ENCODE assay signal across 8 cellular contexts in the genomic region with DNA sequence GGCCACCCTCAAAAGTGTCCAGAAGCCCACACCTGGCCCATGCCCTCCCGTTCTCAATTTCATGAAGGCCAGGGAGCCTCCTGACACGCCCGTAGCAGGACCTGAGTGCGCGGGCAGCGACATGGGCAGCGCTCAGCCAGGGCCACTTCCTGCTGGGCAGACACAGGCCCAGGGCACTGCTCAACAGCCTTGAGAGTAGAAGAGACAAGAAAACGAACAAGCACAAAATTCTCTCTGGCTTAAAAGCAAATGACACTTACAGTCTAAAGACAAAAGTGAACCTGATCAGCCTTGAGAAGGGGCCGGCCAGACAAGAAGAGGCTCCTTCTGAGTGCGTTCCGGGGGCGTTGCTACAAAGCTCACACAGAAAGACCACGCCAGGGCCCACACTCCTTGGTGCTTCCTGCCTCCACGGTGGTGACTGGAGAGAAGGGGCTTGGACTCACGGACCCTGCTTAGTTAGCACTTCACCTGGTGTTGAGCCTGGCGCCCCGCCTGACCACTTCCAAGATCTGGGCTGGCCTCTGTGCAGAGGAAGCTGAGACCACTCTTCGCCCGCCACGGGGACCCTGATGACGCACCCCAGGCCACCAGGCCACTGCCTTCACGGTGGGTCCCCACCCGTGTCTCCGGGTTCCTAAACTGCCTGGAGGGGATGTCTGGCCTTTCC. TPM values are rescaled to one million over a fixed set of nuclear protein-coding genes. Genes with fewer than 3 reads are reported as not detected.
A peak's percentile ranks its signal among the peaks of the same experiment; 100 is the strongest.
DNase-seq lines count a peak whose midpoint lies in the region; ATAC-seq and TF ChIP-seq lines count a peak whose summit lies in the region.

No MANE protein-coding gene starts in this region.

- H3K4me3 ChIP-seq in HEK293 (ENCODE audit: low read depth, low read length) = peak overlapping the region; percentile 65
- peak overlapping the region; percentile 77 to 100 (median 93) for H3K4me3 ChIP-seq in heart left ventricle
- peak overlapping the region; percentile 84 to 100 (median 94) for H3K4me3 ChIP-seq in sigmoid colon

- no peak for DNase-seq in WTC11 (ENCODE audit: low spot score)
- peak in 1 of 5 donors; percentile 62 for DNase-seq in heart left ventricle
- no peak for DNase-seq in sigmoid colon
- DNase-seq in NCI-H446 (lab: John Stamatoyannopoulos, UW) = no peak
- no peak for DNase-seq in MV-4-11 (lab: John Stamatoyannopoulos, UW)
- no peak for DNase-seq in T-helper 9 cell

- TF ChIP-seq POLR2A in heart left ventricle (IDR thresholded peaks at IDR 0.05) (no peak), sigmoid colon (IDR thresholded peaks at IDR 0.05) (no peak)

- no peak for TF ChIP-seq EP300 in sigmoid colon (IDR thresholded peaks at IDR 0.05)

- H3K36me3 ChIP-seq in HEK293 (ENCODE audit: control insufficient read depth in 2 of 2, insufficient read depth in 1 of 2, low read length in 2 of 2) (peaks cover 0 to 5% of the 10 kb centered on the region in 2 experiments; a peak in 1 of 3 replicates), heart left ventricle (peaks cover 0 to 10% (median 0%) of the 10 kb centered on the region in 9 donors), sigmoid colon (no peaks in the 10 kb centered on the region)

- no peaks in the 10 kb centered on the region for H3K27me3 Mint-ChIP-seq in WTC11 (ENCODE audit: low read depth)

- H3K27ac ChIP-seq in HEK293 (ENCODE audit: extremely low read depth, low read depth, low read length) = no peak overlapping the region; the same call in 1 of the 2 replicates
- peak overlapping the region; percentile 85 to 99 (median 96) for H3K27ac ChIP-seq in heart left ventricle
- peak overlapping the region; percentile 81 to 86 (median 83) for H3K27ac ChIP-seq in sigmoid colon

- POLR2A ChIA-PET in HEK293 (lab: Yijun Ruan, JAX) (interaction anchor here (0.8 kb wide), 1 partner anchor 15 kb away, joined by 3 read pairs; no protein-coding TSS in a partner anchor), WTC11 (lab: Charles Lee) (no interaction called here)

- H3K9me3 ChIP-seq in HEK293 (ENCODE audit: control insufficient read depth, insufficient read depth, low read depth, low read length) = no peaks in the 10 kb centered on the region
- H3K9me3 ChIP-seq in heart left ventricle = no peaks in the 10 kb centered on the region
- H3K9me3 ChIP-seq in sigmoid colon = no peaks in the 10 kb centered on the region

- no peaks in the 10 kb centered on the region for H3K9me3 Mint-ChIP-seq in WTC11

- peaks cover 39% of the 10 kb centered on the region for H3K4me1 Mint-ChIP-seq in WTC11

- H3K27me3 ChIP-seq in heart left ventricle (no peaks in the 10 kb centered on the region), sigmoid colon (no peaks in the 10 kb centered on the region)

- 27 to 43% (median 29%) methylated on average over 20 to 24 of the region's 24 CpGs for WGBS in heart left ventricle, 4 donors
- 9 to 40% methylated on average over 24 of the region's 24 CpGs for WGBS in sigmoid colon, 2 donors

- ATAC-seq in WTC11 = no peak
- peak in 3 of 4 donors; percentile 32 to 51 (median 32) for ATAC-seq in heart left ventricle
- no peak for ATAC-seq in HG03378 (IDR thresholded peaks at IDR 0.05; ENCODE audit: unreplicated experiment)

- H3K27ac Mint-ChIP-seq in WTC11 = 0 out of 2 replicates have a peak overlapping the region, but pooled peaks have one; percentile 49

- H3K4me1 ChIP-seq in HEK293 (ENCODE audit: control insufficient read depth, insufficient read depth, low read length) (peaks cover 5% of the 10 kb centered on the region; the same call in 1 of the 2 replicates), heart left ventricle (peaks cover 8 to 62% (median 47%) of the 10 kb centered on the region in 12 donors), sigmoid colon (peaks cover 0 to 37% (median 31%) of the 10 kb centered on the region in 4 donors)

- CTCF ChIA-PET in HEK293 (lab: Yijun Ruan, JAX) (interaction anchor here (1.0 to 1.5 kb wide), 3 partner anchors 28 to 187 kb away, joined by 3 read pairs; no protein-coding TSS in a partner anchor), WTC11 (lab: Charles Lee) (no interaction called here)

- H3K4me3 Mint-ChIP-seq in WTC11 = peak overlapping the region; percentile 70

- TF ChIP-seq CTCF in HEK293 (tag by site-specific recombination; IDR thresholded peaks at IDR 0.05) = no peak
- TF ChIP-seq CTCF in WTC11 (IDR thresholded peaks at IDR 0.05) = no peak
- no peak for TF ChIP-seq CTCF in heart left ventricle (IDR thresholded peaks at IDR 0.05)
- no peak for TF ChIP-seq CTCF in sigmoid colon (IDR thresholded peaks at IDR 0.05)

- intact Hi-C loops in heart left ventricle (cut with DNase I) (no loop called here), sigmoid colon (cut with DNase I) (loop anchor here (10.0 kb wide), 1 partner anchor 106 kb away; a partner anchor contains a TSS)

- H3K36me3 Mint-ChIP-seq in WTC11 = no peaks in the 10 kb centered on the region

TF ChIP-seq in HEK293, 187 proteins besides CTCF, POLR2A, EP300 and RAD21:
- TF ChIP-seq ZFHX2 (tag by site-specific recombination; conservative IDR thresholded peaks at IDR 0.05) (0 out of 2 replicates have a peak, but pooled peaks have one; percentile 19), SALL2 (tag by site-specific recombination; IDR thresholded peaks at IDR 0.05; ENCODE audit: borderline replicate concordance) (no peak), ZNF707 (tag by site-specific recombination; IDR thresholded peaks at IDR 0.05) (no peak)

TF ChIP-seq in WTC11, 78 proteins besides CTCF, POLR2A, EP300 and RAD21:
- TF ChIP-seq ZNF232 (CRISPR knock-in tag; IDR thresholded peaks at IDR 0.05) (no peak), ZNF423 (CRISPR knock-in tag; IDR thresholded peaks at IDR 0.05) (no peak), FOXP1 (CRISPR knock-in tag; IDR thresholded peaks at IDR 0.05; ENCODE audit: borderline replicate concordance) (peak; percentile 51; the same call in 1 of the 2 replicates), GRHL2 (CRISPR knock-in tag; IDR thresholded peaks at IDR 0.05; ENCODE audit: insufficient replicate concordance, severe bottlenecking) (no peak), NR3C1 (CRISPR knock-in tag; conservative IDR thresholded peaks at IDR 0.05; ENCODE audit: low read depth) (no peak), GABPB1 (CRISPR knock-in tag; IDR thresholded peaks at IDR 0.05) (no peak), RELA (CRISPR knock-in tag; IDR thresholded peaks at IDR 0.05; ENCODE audit: borderline replicate concordance) (no peak), MYBL2 (CRISPR knock-in tag; IDR thresholded peaks at IDR 0.05) (no peak)
- TF ChIP-seq, protein P1, sequence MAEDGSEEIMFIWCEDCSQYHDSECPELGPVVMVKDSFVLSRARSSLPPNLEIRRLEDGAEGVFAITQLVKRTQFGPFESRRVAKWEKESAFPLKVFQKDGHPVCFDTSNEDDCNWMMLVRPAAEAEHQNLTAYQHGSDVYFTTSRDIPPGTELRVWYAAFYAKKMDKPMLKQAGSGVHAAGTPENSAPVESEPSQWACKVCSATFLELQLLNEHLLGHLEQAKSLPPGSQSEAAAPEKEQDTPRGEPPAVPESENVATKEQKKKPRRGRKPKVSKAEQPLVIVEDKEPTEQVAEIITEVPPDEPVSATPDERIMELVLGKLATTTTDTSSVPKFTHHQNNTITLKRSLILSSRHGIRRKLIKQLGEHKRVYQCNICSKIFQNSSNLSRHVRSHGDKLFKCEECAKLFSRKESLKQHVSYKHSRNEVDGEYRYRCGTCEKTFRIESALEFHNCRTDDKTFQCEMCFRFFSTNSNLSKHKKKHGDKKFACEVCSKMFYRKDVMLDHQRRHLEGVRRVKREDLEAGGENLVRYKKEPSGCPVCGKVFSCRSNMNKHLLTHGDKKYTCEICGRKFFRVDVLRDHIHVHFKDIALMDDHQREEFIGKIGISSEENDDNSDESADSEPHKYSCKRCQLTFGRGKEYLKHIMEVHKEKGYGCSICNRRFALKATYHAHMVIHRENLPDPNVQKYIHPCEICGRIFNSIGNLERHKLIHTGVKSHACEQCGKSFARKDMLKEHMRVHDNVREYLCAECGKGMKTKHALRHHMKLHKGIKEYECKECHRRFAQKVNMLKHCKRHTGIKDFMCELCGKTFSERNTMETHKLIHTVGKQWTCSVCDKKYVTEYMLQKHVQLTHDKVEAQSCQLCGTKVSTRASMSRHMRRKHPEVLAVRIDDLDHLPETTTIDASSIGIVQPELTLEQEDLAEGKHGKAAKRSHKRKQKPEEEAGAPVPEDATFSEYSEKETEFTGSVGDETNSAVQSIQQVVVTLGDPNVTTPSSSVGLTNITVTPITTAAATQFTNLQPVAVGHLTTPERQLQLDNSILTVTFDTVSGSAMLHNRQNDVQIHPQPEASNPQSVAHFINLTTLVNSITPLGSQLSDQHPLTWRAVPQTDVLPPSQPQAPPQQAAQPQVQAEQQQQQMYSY (CRISPR knock-in tag; IDR thresholded peaks at IDR 0.05) = 0 out of 2 replicates have a peak, but pooled peaks have one; percentile 8
- TF ChIP-seq, protein P2, sequence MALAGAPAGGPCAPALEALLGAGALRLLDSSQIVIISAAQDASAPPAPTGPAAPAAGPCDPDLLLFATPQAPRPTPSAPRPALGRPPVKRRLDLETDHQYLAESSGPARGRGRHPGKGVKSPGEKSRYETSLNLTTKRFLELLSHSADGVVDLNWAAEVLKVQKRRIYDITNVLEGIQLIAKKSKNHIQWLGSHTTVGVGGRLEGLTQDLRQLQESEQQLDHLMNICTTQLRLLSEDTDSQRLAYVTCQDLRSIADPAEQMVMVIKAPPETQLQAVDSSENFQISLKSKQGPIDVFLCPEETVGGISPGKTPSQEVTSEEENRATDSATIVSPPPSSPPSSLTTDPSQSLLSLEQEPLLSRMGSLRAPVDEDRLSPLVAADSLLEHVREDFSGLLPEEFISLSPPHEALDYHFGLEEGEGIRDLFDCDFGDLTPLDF (CRISPR knock-in tag; IDR thresholded peaks at IDR 0.05) = no peak

RNA-seq across cellular contexts. Expression of a gene that starts 1.5 kb away (rescaled TPM):
- total RNA-seq in WTC11 (2021) (28.1 to 29.9 TPM (median 29.9 TPM) in 3 replicates), heart left ventricle (100 to 1,000 TPM in 7 of 9 donors, 10 to 100 TPM in 2; 77.0 to 159 (median 132) TPM), sigmoid colon (10 to 100 TPM; 12.5 to 23.5 (median 18.4) TPM)
- polyA plus RNA-seq in heart left ventricle (10 to 100 TPM; 66.3 to 74.5 TPM), sigmoid colon (10 to 100 TPM in 2 of 3 donors, 1 to 10 TPM in 1; 7.2 to 54.3 (median 10.9) TPM)

Comparison
In these comparisons a context has a peak if more than half of its experiments do, and no peak if none do; other contexts are left out.
1. ATAC-seq: peak in heart left ventricle (3 of 4); none in WTC11 (single experiment) and HG03378 (single experiment).
2. Peak in every context shown above with its lines, with median percentiles within 50 percentile points of each other: H3K4me3 ChIP-seq.